ENCODE assay signal across 4 cellular contexts in genomic region chr2:207049122-207049521, GRCh38.
"Had no signal": no experiment of that assay in that cellular context is flagged by ENCODE, and none has a peak within 500 bp of the region (broad histone marks: within the 10 kb centered on the region; RNA-seq: fewer than 3 reads in every experiment).

No MANE protein-coding gene starts in this region.

- ATAC-seq: K562 had no signal

- H2AFZ ChIP-seq: GM23248 had no signal

- H3K4me3 ChIP-seq: GM23248, K562 had no signal

- H3K4me3 Mint-ChIP-seq: H9 had no signal

- H3K9ac ChIP-seq: GM23248 had no signal

- H3K27ac ChIP-seq: GM23248 had no signal

- DNase-seq: GM23248, H9, HCEC 1CT had no signal

- H3K9me3 Mint-ChIP-seq: H9 had no signal

- H3K27ac Mint-ChIP-seq: H9 had no signal
